8 cellular contexts compared by ENCODE assay signal in genomic region chr3:128487538-128487812, GRCh38. TPM values are rescaled to one million over a fixed set of nuclear protein-coding genes. Genes with fewer than 3 reads are reported as not detected.
DNase-seq lines count a peak whose midpoint lies in the region; ATAC-seq and TF ChIP-seq lines count a peak whose summit lies in the region.

No MANE protein-coding gene starts in this region.

- H3K4me3 ChIP-seq in CD4-positive, alpha-beta memory T cell (ENCODE audit: low read length in 2 of 2), result peak overlapping the region in 1 of 2 donors; percentile 50
- peak overlapping the region; percentile 29 to 60 (median 54) for H3K4me3 ChIP-seq in Peyer's patch
- peak overlapping the region; percentile 38 to 62 (median 50) for H3K4me3 ChIP-seq in esophagus squamous epithelium
- H3K4me3 ChIP-seq in parathyroid adenoma (ENCODE audit: low read depth, low read length), result peak overlapping the region; percentile 75

- H3K9ac ChIP-seq in parathyroid adenoma, result no peak overlapping the region

- H3K4me3 Mint-ChIP-seq in CD4-positive, alpha-beta memory T cell, result peak overlapping the region; percentile 81 to 94 (median 87)

- H2AFZ ChIP-seq in parathyroid adenoma, result no peak overlapping the region

- H3K36me3 ChIP-seq in CD4-positive, alpha-beta memory T cell (ENCODE audit: insufficient read depth, low read length), result no peaks in the 10 kb centered on the region
- H3K36me3 ChIP-seq in Peyer's patch, result no peaks in the 10 kb centered on the region
- no peaks in the 10 kb centered on the region for H3K36me3 ChIP-seq in esophagus squamous epithelium
- H3K36me3 ChIP-seq in parathyroid adenoma (ENCODE audit: control insufficient read depth, insufficient read depth, low read length), result no peaks in the 10 kb centered on the region

- no peaks in the 10 kb centered on the region for H3K79me2 ChIP-seq in parathyroid adenoma

- DNase-seq in CD4-positive, alpha-beta memory T cell, result no peak
- DNase-seq in Peyer's patch (no peak), esophagus squamous epithelium (lab: John Stamatoyannopoulos, UW) (no peak), NCI-H446 (lab: John Stamatoyannopoulos, UW) (no peak), kidney tubule cell (ENCODE audit: low spot score) (no peak)

- WGBS in esophagus squamous epithelium, 2 donors, result 0 to 20% methylated on average over 2 to 3 of the region's 18 CpGs

- H3K36me3 Mint-ChIP-seq in CD4-positive, alpha-beta memory T cell, result peaks cover 0 to 3% of the 10 kb centered on the region in 2 donors

- POLR2A ChIA-PET in CD4-positive, alpha-beta memory T cell (lab: Charles Lee; ENCODE audit: partially characterized antibody), result no interaction called here

- peaks cover 75% of the 10 kb centered on the region for H3K4me1 ChIP-seq in CD4-positive, alpha-beta memory T cell (ENCODE audit: insufficient read depth, low read length)
- peaks cover 0 to 52% (median 25%) of the 10 kb centered on the region in 4 donors for H3K4me1 ChIP-seq in Peyer's patch
- peaks cover 37 to 92% (median 39%) of the 10 kb centered on the region in 3 donors for H3K4me1 ChIP-seq in esophagus squamous epithelium
- H3K4me1 ChIP-seq in parathyroid adenoma, result peaks cover 4% of the 10 kb centered on the region

- H3K9me3 ChIP-seq in CD4-positive, alpha-beta memory T cell (ENCODE audit: control insufficient read depth in 1 of 2, low read length in 2 of 2), result no peaks in the 10 kb centered on the region
- H3K9me3 ChIP-seq in Peyer's patch, result no peaks in the 10 kb centered on the region
- H3K9me3 ChIP-seq in esophagus squamous epithelium, result no peaks in the 10 kb centered on the region
- no peaks in the 10 kb centered on the region for H3K9me3 ChIP-seq in parathyroid adenoma (ENCODE audit: control insufficient read depth, low read length)

- no peak for ATAC-seq in GM19324 (IDR thresholded peaks at IDR 0.05; ENCODE audit: low FRiP score, unreplicated experiment)
- no peak for ATAC-seq in HG02981 (IDR thresholded peaks at IDR 0.05; ENCODE audit: unreplicated experiment)

- CTCF ChIA-PET in CD4-positive, alpha-beta memory T cell (lab: Charles Lee; ENCODE audit: partially characterized antibody), result no interaction called here

- TF ChIP-seq POLR2A in Peyer's patch (IDR thresholded peaks at IDR 0.05) (no peak), esophagus squamous epithelium (IDR thresholded peaks at IDR 0.05) (no peak)

- H3K27me3 ChIP-seq in CD4-positive, alpha-beta memory T cell (ENCODE audit: insufficient read depth, low read length), result peaks cover 80% of the 10 kb centered on the region
- H3K27me3 ChIP-seq in Peyer's patch, result peaks cover 0 to 86% of the 10 kb centered on the region in 2 donors
- peaks cover 55 to 100% (median 74%) of the 10 kb centered on the region in 4 donors for H3K27me3 ChIP-seq in esophagus squamous epithelium
- H3K27me3 ChIP-seq in parathyroid adenoma (ENCODE audit: control insufficient read depth, insufficient read depth, low read length), result no peaks in the 10 kb centered on the region

- intact Hi-C loops in CD4-positive, alpha-beta memory T cell (cut with micrococcal nuclease), result no loop called here
- intact Hi-C loops in esophagus squamous epithelium (cut with DNase I), result no loop called here

- peak overlapping the region; percentile 93 for H3K4me2 ChIP-seq in parathyroid adenoma (ENCODE audit: low read length)

- peaks cover 21 to 73% (median 42%) of the 10 kb centered on the region in 4 donors for H3K4me1 Mint-ChIP-seq in CD4-positive, alpha-beta memory T cell

- no peak overlapping the region for H3K27ac ChIP-seq in CD4-positive, alpha-beta memory T cell (ENCODE audit: low read depth, low read length)
- H3K27ac ChIP-seq in Peyer's patch (peak overlapping the region in 3 of 4 donors; percentile 46 to 77 (median 65)), esophagus squamous epithelium (peak overlapping the region in 3 of 4 donors; percentile 76 to 86 (median 80)), parathyroid adenoma (no peak overlapping the region)

- peaks cover 50 to 56% of the 10 kb centered on the region in 2 donors for H3K27me3 Mint-ChIP-seq in CD4-positive, alpha-beta memory T cell

- H3K27ac Mint-ChIP-seq in CD4-positive, alpha-beta memory T cell, result peak overlapping the region in 2 of 7 donors; percentile 43 to 78

- TF ChIP-seq CTCF in Peyer's patch (IDR thresholded peaks at IDR 0.05) (no peak), esophagus squamous epithelium (IDR thresholded peaks at IDR 0.05) (no peak), parathyroid adenoma (IDR thresholded peaks at IDR 0.05) (no peak)

- H3K9me3 Mint-ChIP-seq in CD4-positive, alpha-beta memory T cell, result peaks cover 0 to 2% (median 0%) of the 10 kb centered on the region in 8 donors

RNA-seq across cellular contexts. Expression of gene GATA2, which starts 5.5 kb away (rescaled TPM):
- not detected for total RNA-seq in CD4-positive, alpha-beta memory T cell
- polyA plus RNA-seq in CD4-positive, alpha-beta memory T cell, result not detected
- total RNA-seq in Peyer's patch, result 10 to 100 TPM in 1 of 4 donors, 1 to 10 TPM in 3; 2.8 to 11.6 (median 8.1) TPM
- 10 to 100 TPM in 1 of 4 donors, 1 to 10 TPM in 3; 1.6 to 12.8 (median 1.9) TPM for total RNA-seq in esophagus squamous epithelium

RNA-seq across cellular contexts. Expression of gene DNAJB8, which starts 20.8 kb away (rescaled TPM):
- total RNA-seq in CD4-positive, alpha-beta memory T cell, result not detected
- polyA plus RNA-seq in CD4-positive, alpha-beta memory T cell, result not detected
- total RNA-seq in Peyer's patch (not detected), esophagus squamous epithelium (not detected)

Comparison
In these comparisons a context has a peak if more than half of its experiments do, and no peak if none do; other contexts are left out.
1. H3K27ac ChIP-seq: peak in Peyer's patch (3 of 4) and esophagus squamous epithelium (3 of 4); none in CD4-positive, alpha-beta memory T cell (single experiment) and parathyroid adenoma (single experiment).